21 cellular contexts compared by ENCODE assay signal in genomic region chr7:50507898-50508470, GRCh38.
DNase-seq lines count a peak whose midpoint lies in the region; ATAC-seq and TF ChIP-seq lines count a peak whose summit lies in the region.
"Had no signal": no experiment of that assay in that cellular context is flagged by ENCODE, and none has a peak within 500 bp of the region (broad histone marks: within the 10 kb centered on the region; RNA-seq: fewer than 3 reads in every experiment).

No MANE protein-coding gene starts in this region.

- 0 out of 2 replicates have a peak, but pooled peaks have one; percentile 0 for TF ChIP-seq CTCF in 22Rv1 (IDR thresholded peaks at IDR 0.05)

- no peaks in the 10 kb centered on the region for H3K36me3 ChIP-seq in KOPT-K1 (ENCODE audit: insufficient read depth, low read length)
- H3K36me3 ChIP-seq: adrenal gland, SJSA1, vagina had no signal

- H3K27ac ChIP-seq in 22Rv1: no peak overlapping the region
- peak overlapping the region; percentile 58 for H3K27ac ChIP-seq in KOPT-K1 (ENCODE audit: low read depth, low read length, poor library complexity, severe bottlenecking)
- H3K27ac ChIP-seq: SJSA1, vagina had no signal

- ATAC-seq in HG03196 (IDR thresholded peaks at IDR 0.05; ENCODE audit: unreplicated experiment): no peak
- ATAC-seq: activated CD4-positive, alpha-beta T cell treated with anti-CD3 and anti-CD28 coated beads for 36 hours; right cardiac atrium had no signal

- no peaks in the 10 kb centered on the region for H3K9me3 ChIP-seq in KOPT-K1 (ENCODE audit: insufficient read depth, low read length, poor library complexity, severe bottlenecking)
- H3K9me3 ChIP-seq: adrenal gland, SJSA1, vagina had no signal

- DNase-seq in NCI-H524 (lab: John Stamatoyannopoulos, UW) (peak; percentile 4 to 79), left kidney (ENCODE audit: low read depth, low spot score) (peak; percentile 62), DMS114 treated with DMSO at 0.1 percent for 48 hours (lab: John Stamatoyannopoulos, UW; ENCODE audit: unreplicated experiment) (no peak), ecto neural progenitor cell (ENCODE audit: low spot score) (no peak), KG1 (lab: John Stamatoyannopoulos, UW) (no peak)
- DNase-seq: activated CD4-positive, alpha-beta T cell treated with anti-CD3 and anti-CD28 coated beads for 36 hours; activated CD8-positive, alpha-beta memory T cell treated with anti-CD3 and anti-CD28 coated beads, Interleukin-2, amount 50 U/mL, for 4 hours; activated effector memory CD4-positive, alpha-beta T cell treated with anti-CD3 and anti-CD28 coated beads, Interleukin-2, amount 50 U/mL, for 16 hours; islet precursor cell; MM.1S; NCI-H345; OCI-M1; right cardiac atrium; stimulated activated CD4-positive, alpha-beta T cell treated with anti-CD3 and anti-CD28 coated beads, Interleukin-1b, Interleukin-23, amount 100 ng/mL, for 48 hours; T1000 had no signal

Comparison
In these comparisons a context has a peak if more than half of its experiments do, and no peak if none do; other contexts are left out.
1. DNase-seq: peak in NCI-H524 (2 of 2) and left kidney (single experiment); none in DMS114 treated with DMSO at 0.1 percent for 48 hours (single experiment), ecto neural progenitor cell (single experiment) and KG1 (single experiment).